Comparison of ENCODE assay signal across 8 cellular contexts in genomic region chr17:69414408-69415274, GRCh38. TPM values are rescaled to one million over a fixed set of nuclear protein-coding genes. Genes with fewer than 3 reads are reported as not detected.
DNase-seq lines count a peak whose midpoint lies in the region; ATAC-seq and TF ChIP-seq lines count a peak whose summit lies in the region.

Gene MAP2K6, plus strand, starts transcription at chr17:69414697. Its CDS starts 288 bp downstream, at chr17:69414985.

- peak within 1 kb of the TSS; percentile 75 for H3K4me3 ChIP-seq in osteoblast (ENCODE audit: insufficient read depth, low read length)
- peak within 1 kb of the TSS; percentile 69 for H3K4me3 ChIP-seq in thoracic aorta

- no peaks in the 10 kb centered on the region for H3K79me2 ChIP-seq in osteoblast (ENCODE audit: insufficient read depth, low read length)

- H2AFZ ChIP-seq in osteoblast (ENCODE audit: low read length): peak within 1 kb of the TSS; percentile 99

- H3K4me2 ChIP-seq in osteoblast (ENCODE audit: insufficient read depth, low read length): peak within 1 kb of the TSS; percentile 97

- H3K27ac ChIP-seq in RWPE1: peak within 1 kb of the TSS; percentile 63
- H3K27ac ChIP-seq in osteoblast (ENCODE audit: low read depth, low read length): no peak within 1 kb of the TSS
- H3K27ac ChIP-seq in thoracic aorta: no peak within 1 kb of the TSS

- no peak for TF ChIP-seq RAD21 in Ishikawa (IDR thresholded peaks at IDR 0.05; ENCODE audit: low read depth)

- no peaks in the 10 kb centered on the region for H4K20me1 ChIP-seq in osteoblast (ENCODE audit: insufficient read depth, low read length)

- CTCF ChIA-PET in RWPE1 (lab: Yijun Ruan, JAX): interaction anchor here (0.6 kb wide), 1 partner anchor 139 kb away, joined by 3 read pairs; no protein-coding TSS in a partner anchor

- intact Hi-C loops in Right ventricle myocardium inferior (cut with DNase I): loop anchor here (5.0 kb wide), 1 partner anchor 108 kb away; no protein-coding TSS in a partner anchor

- H3K27me3 ChIP-seq in osteoblast (ENCODE audit: insufficient read depth, low read length) (no peaks in the 10 kb centered on the region), thoracic aorta (replicated peaks; ENCODE audit: insufficient read depth) (no peaks in the 10 kb centered on the region)

- POLR2A ChIA-PET in RWPE1 (lab: Yijun Ruan, JAX; ENCODE audit: low non-redundant PET): no interaction called here

- H3K4me1 ChIP-seq in osteoblast (ENCODE audit: insufficient read depth, low read length) (peaks cover 7% of the 10 kb centered on the region), thoracic aorta (ENCODE audit: control insufficient read depth in 1 of 2, low read depth in 2 of 2) (peaks cover 4 to 17% of the 10 kb centered on the region in 2 donors)

- H3K9me3 ChIP-seq in osteoblast (ENCODE audit: low read depth, low read length) (no peaks in the 10 kb centered on the region), thoracic aorta (no peaks in the 10 kb centered on the region)

- no peak for TF ChIP-seq CTCF in RWPE1 (conservative IDR thresholded peaks at IDR 0.05; ENCODE audit: low read depth)
- TF ChIP-seq CTCF in osteoblast (IDR thresholded peaks at IDR 0.05; ENCODE audit: extremely low read depth, low read depth, low read length): no peak
- no peak for TF ChIP-seq CTCF in thoracic aorta (IDR thresholded peaks at IDR 0.05)

- TF ChIP-seq EP300 in Ishikawa (IDR thresholded peaks at IDR 0.05; ENCODE audit: borderline replicate concordance): no peak; the same call in 1 of the 2 replicates

- DNase-seq in DMS79 (lab: John Stamatoyannopoulos, UW) (peak; percentile 18), RWPE1 (ENCODE audit: low spot score) (peak; percentile 54), Right ventricle myocardium inferior (ENCODE audit: missing footprints) (peak; percentile 92), osteoblast (ENCODE audit: insufficient read length, low spot score, missing footprints) (peak; percentile 83), thoracic aorta (ENCODE audit: low spot score) (peak; percentile 35)
- peak; percentile 64 for DNase-seq in activated gamma-delta T cell treated with anti-CD3 and anti-CD28 coated beads, Interleukin-2, amount 50 U/mL, for 16 hours (ENCODE audit: low read depth)

- ATAC-seq in GM21619 (IDR thresholded peaks at IDR 0.05; ENCODE audit: unreplicated experiment) (peak; percentile 97), Right ventricle myocardium inferior (peak; percentile 96), thoracic aorta (ENCODE audit: insufficient number of reproducible peaks, low FRiP score, low read depth) (no peak)

- H3K36me3 ChIP-seq in osteoblast (ENCODE audit: insufficient read depth, low read length) (no peaks in the 10 kb centered on the region), thoracic aorta (no peaks in the 10 kb centered on the region)

TF ChIP-seq in Ishikawa, 13 proteins besides CTCF, POLR2A, EP300 and RAD21:
- TF ChIP-seq YY1 (IDR thresholded peaks at IDR 0.05; ENCODE audit: low read depth) (no peak), EGR1 (IDR thresholded peaks at IDR 0.05) (no peak), REST (IDR thresholded peaks at IDR 0.05; ENCODE audit: low read depth) (no peak), TCF12 (IDR thresholded peaks at IDR 0.05; ENCODE audit: low read depth) (no peak), NFIC (IDR thresholded peaks at IDR 0.05) (no peak), USF1 (IDR thresholded peaks at IDR 0.05) (no peak), FOXM1 (IDR thresholded peaks at IDR 0.05; ENCODE audit: borderline replicate concordance, low read depth) (no peak), MAX (IDR thresholded peaks at IDR 0.05) (peak; percentile 57), CEBPB (IDR thresholded peaks at IDR 0.05) (no peak), TEAD4 (IDR thresholded peaks at IDR 0.05) (peak; percentile 33; the same call in 1 of the 2 replicates), CREB1 (IDR thresholded peaks at IDR 0.05; ENCODE audit: low read depth) (no peak), TAF1 (IDR thresholded peaks at IDR 0.05; ENCODE audit: low read depth) (peak; percentile 56; the same call in 1 of the 2 replicates), ZBTB7A (IDR thresholded peaks at IDR 0.05; ENCODE audit: low read depth) (no peak)
TF ChIP-seq in Ishikawa: peak in this region for 3.

RNA-seq across cellular contexts. Expression of gene MAP2K6, which starts in this region (rescaled TPM):
- total RNA-seq in Right ventricle myocardium inferior (3.8 TPM), osteoblast (1.5 and 2.5 TPM in 2 replicates), thoracic aorta (1 to 10 TPM; 1.5 to 6.3 TPM)

Comparison
In these comparisons a context has a peak if more than half of its experiments do, and no peak if none do; other contexts are left out.
1. DNase-seq: peak in every context shown above with its lines; median percentile 92 in Right ventricle myocardium inferior; 83 in osteoblast; 64 in activated gamma-delta T cell treated with anti-CD3 and anti-CD28 coated beads, Interleukin-2, amount 50 U/mL, for 16 hours; 54 in RWPE1; 35 in thoracic aorta; 18 in DMS79.